In genomic region chr7:74343281-74344127, GRCh38 we compare ENCODE assay signal across 10 cellular contexts. TPM values are rescaled to one million over a fixed set of nuclear protein-coding genes. Genes with fewer than 3 reads are reported as not detected.
DNase-seq lines count a peak whose midpoint lies in the region; ATAC-seq and TF ChIP-seq lines count a peak whose summit lies in the region.
"Had no signal": no experiment of that assay in that cellular context is flagged by ENCODE, and none has a peak within 500 bp of the region (broad histone marks: within the 10 kb centered on the region; RNA-seq: fewer than 3 reads in every experiment).

No MANE protein-coding gene starts in this region.

- ATAC-seq in HG02852 (IDR thresholded peaks at IDR 0.05; ENCODE audit: unreplicated experiment), result no peak

- in situ Hi-C loops in brain microvascular endothelial cell (cut with HindIII; ENCODE audit: low pct_ligation_motif_present, low sequenced_read_pairs), result no loop called here

- H3K36me3 ChIP-seq in brain microvascular endothelial cell (replicated peaks), result peaks cover 24% of the 10 kb centered on the region

- H3K4me1 Mint-ChIP-seq in osteocyte (ENCODE audit: unreplicated experiment), result peaks cover 10% of the 10 kb centered on the region

- H3K4me3 Mint-ChIP-seq in osteocyte (ENCODE audit: unreplicated experiment), result no peak overlapping the region

- H3K4me3 ChIP-seq in brain microvascular endothelial cell (ENCODE audit: low read depth, low read length), result no peak overlapping the region

- no peaks in the 10 kb centered on the region for H3K9me3 Mint-ChIP-seq in osteocyte (ENCODE audit: unreplicated experiment)

- POLR2A ChIA-PET in GM10248 (lab: Yijun Ruan, JAX), result no interaction called here

- CTCF ChIA-PET in GM10248 (lab: Yijun Ruan, JAX), result no interaction called here

- peaks cover 18% of the 10 kb centered on the region for H3K36me3 Mint-ChIP-seq in osteocyte (ENCODE audit: unreplicated experiment)

- no peak for TF ChIP-seq POLR2A in erythroblast (IDR thresholded peaks at IDR 0.05; ENCODE audit: low read length)

- no peaks in the 10 kb centered on the region for H3K27me3 Mint-ChIP-seq in osteocyte (ENCODE audit: unreplicated experiment)

- peak overlapping the region; percentile 10 for H3K27ac ChIP-seq in brain microvascular endothelial cell

- DNase-seq in EH (ENCODE audit: low read depth), result peak; percentile 89
- peak; percentile 39 for DNase-seq in LoVo (ENCODE audit: low spot score)
- DNase-seq in brain microvascular endothelial cell, result peak; percentile 77
- DNase-seq in osteocyte (ENCODE audit: extremely low spot score, unreplicated experiment), result no peak
- no peak for DNase-seq in erythroblast (lab: John Stamatoyannopoulos, UW)
- no peak for DNase-seq in NCI-H1092 treated with DMSO at 0.1 percent for 48 hours (lab: John Stamatoyannopoulos, UW)
- DNase-seq in GM10248 (ENCODE audit: extremely low spot score), result no peak
- DNase-seq: H7, KBM-7 had no signal

- H3K27ac Mint-ChIP-seq in osteocyte (ENCODE audit: unreplicated experiment), result peak overlapping the region; percentile 41

- TF ChIP-seq CTCF in brain microvascular endothelial cell (IDR thresholded peaks at IDR 0.05; ENCODE audit: low read depth, low read length, missing control alignments), result no peak
- no peak for TF ChIP-seq CTCF in osteocyte (IDR thresholded peaks at IDR 0.05)
- TF ChIP-seq CTCF in GM10248 (IDR thresholded peaks at IDR 0.05; ENCODE audit: control extremely low read depth, extremely low read depth, low read depth, missing control alignments), result no peak

- no peaks in the 10 kb centered on the region for H3K27me3 ChIP-seq in brain microvascular endothelial cell (replicated peaks)

RNA-seq across cellular contexts. Expression of gene CLIP2, which starts 54.3 kb away (rescaled TPM):
- total RNA-seq in osteocyte, result 40.7 and 44.3 TPM in 2 replicates

Comparison
In these comparisons a context has a peak if more than half of its experiments do, and no peak if none do; other contexts are left out.
1. DNase-seq: peak in EH (single experiment), LoVo (single experiment) and brain microvascular endothelial cell (single experiment); none in osteocyte (single experiment), erythroblast (0 of 2), NCI-H1092 treated with DMSO at 0.1 percent for 48 hours (single experiment) and GM10248 (single experiment).